In genomic region chr6:35920793-35921732, GRCh38 we compare ENCODE assay signal across 8 cellular contexts. TPM values are rescaled to one million over a fixed set of nuclear protein-coding genes. Genes with fewer than 3 reads are reported as not detected.
A peak's percentile ranks its signal among the peaks of the same experiment; 100 is the strongest.
DNase-seq lines count a peak whose midpoint lies in the region; ATAC-seq and TF ChIP-seq lines count a peak whose summit lies in the region.

SRPK1 (minus strand) TSS chr6:35921098; CDS start chr6:35921056, 42 bp downstream.

- H2BK12ac ChIP-seq in trophoblast cell (ENCODE audit: low read length), result no peak within 1 kb of the TSS

- H3K4ac ChIP-seq in trophoblast cell (ENCODE audit: low read depth, low read length), result peak within 1 kb of the TSS; percentile 47

- H2AFZ ChIP-seq in trophoblast cell (ENCODE audit: insufficient read depth, low read length, poor library complexity), result peak within 1 kb of the TSS; percentile 80

- H3K4me3 ChIP-seq in GM12864 (ENCODE audit: low read depth, low read length) (peak within 1 kb of the TSS; percentile 68), cardiac muscle cell (peak within 1 kb of the TSS; percentile 80), trophoblast cell (ENCODE audit: low read depth, low read length) (peak within 1 kb of the TSS; percentile 79), tibial artery (peak within 1 kb of the TSS; percentile 92 to 95)

- no peaks in the 10 kb centered on the region for H3K27me3 ChIP-seq in cardiac muscle cell
- H3K27me3 ChIP-seq in trophoblast cell (ENCODE audit: insufficient read depth, low read length), result no peaks in the 10 kb centered on the region
- no peaks in the 10 kb centered on the region for H3K27me3 ChIP-seq in tibial artery

- DNase-seq in GM12864 (ENCODE audit: low read depth) (peak; percentile 59), NCI-H1105 treated with DMSO at 0.1 percent for 48 hours (lab: John Stamatoyannopoulos, UW) (peak; percentile 83), SW480 (ENCODE audit: low spot score) (peak; percentile 79), cardiac muscle cell (ENCODE audit: low read depth in 1 of 2, low spot score in 1 of 2) (peak; percentile 86 to 92), trophoblast cell (peak; percentile 88 to 89), tibial artery (peak; percentile 77 to 90)
- peak; percentile 70 for DNase-seq in activated naive CD8-positive, alpha-beta T cell treated with anti-CD3 and anti-CD28 coated beads, Interleukin-2, amount 50 U/mL, for 16 hours (ENCODE audit: low read depth, low spot score)

- peak within 1 kb of the TSS; percentile 86 for H4K8ac ChIP-seq in trophoblast cell (ENCODE audit: low read depth, low read length)

- peaks cover 10% of the 10 kb centered on the region for H3K79me2 ChIP-seq in trophoblast cell (ENCODE audit: control insufficient read depth, insufficient read depth, low read length, poor library complexity)

- H3K4me1 ChIP-seq in cardiac muscle cell (ENCODE audit: low read depth) (peaks cover 24% of the 10 kb centered on the region), trophoblast cell (ENCODE audit: control insufficient read depth in 1 of 2, insufficient read depth in 2 of 2, low read length in 2 of 2) (no peaks in the 10 kb centered on the region), tibial artery (peaks cover 0 to 30% (median 13%) of the 10 kb centered on the region in 4 donors)

- H3K4me2 ChIP-seq in trophoblast cell (ENCODE audit: low read length), result peak within 1 kb of the TSS; percentile 69

- peak within 1 kb of the TSS; percentile 18 for H2BK5ac ChIP-seq in trophoblast cell (ENCODE audit: low read depth, low read length, poor library complexity)

- peak within 1 kb of the TSS; percentile 46 for H3K14ac ChIP-seq in trophoblast cell (ENCODE audit: low read length)

- peak within 1 kb of the TSS; percentile 90 for H3K9ac ChIP-seq in trophoblast cell (ENCODE audit: low read length)

- H2AK5ac ChIP-seq in trophoblast cell (ENCODE audit: low read length), result no peak within 1 kb of the TSS

- intact Hi-C loops in tibial artery (cut with DNase I; ENCODE audit: low total_unique reads), result no loop called here

- H3K23ac ChIP-seq in trophoblast cell (ENCODE audit: low read length), result no peak within 1 kb of the TSS

- H3K36me3 ChIP-seq in cardiac muscle cell, result no peaks in the 10 kb centered on the region
- peaks cover 0 to 2% of the 10 kb centered on the region in 2 experiments for H3K36me3 ChIP-seq in trophoblast cell (ENCODE audit: control insufficient read depth in 1 of 2, insufficient read depth in 2 of 2, low read length in 2 of 2)
- H3K36me3 ChIP-seq in tibial artery, result no peaks in the 10 kb centered on the region

- no peaks in the 10 kb centered on the region for H3K9me3 ChIP-seq in cardiac muscle cell (ENCODE audit: low read depth)
- no peaks in the 10 kb centered on the region for H3K9me3 ChIP-seq in trophoblast cell (ENCODE audit: insufficient read depth, low read depth, low read length)
- H3K9me3 ChIP-seq in tibial artery, result no peaks in the 10 kb centered on the region

- peak within 1 kb of the TSS; percentile 71 for H4K12ac ChIP-seq in trophoblast cell (ENCODE audit: low read depth, low read length)

- ATAC-seq in HG02623 (IDR thresholded peaks at IDR 0.05; ENCODE audit: unreplicated experiment), result peak; percentile 83

- WGBS in trophoblast cell (ENCODE audit: extremely low coverage, insufficient coverage, insufficient read length), result no CpG with 5 or more reads among the region's 69 CpGs

- peak within 1 kb of the TSS; percentile 88 for H2BK120ac ChIP-seq in trophoblast cell (ENCODE audit: insufficient read depth, low read length, poor library complexity)

- H3K18ac ChIP-seq in trophoblast cell (ENCODE audit: low read length), result peak within 1 kb of the TSS; percentile 62

- H4K91ac ChIP-seq in trophoblast cell (ENCODE audit: low read depth, low read length), result peak within 1 kb of the TSS; percentile 78

- TF ChIP-seq CTCF in GM12864 (IDR thresholded peaks at IDR 0.05; ENCODE audit: low read depth, low read length, missing control alignments) (peak; percentile 14), cardiac muscle cell (IDR thresholded peaks at IDR 0.05; ENCODE audit: low read depth, low read length) (no peak), tibial artery (IDR thresholded peaks at IDR 0.05) (no peak)

- H3K79me1 ChIP-seq in trophoblast cell (ENCODE audit: low read length), result peaks cover 3% of the 10 kb centered on the region

- H3K27ac ChIP-seq in cardiac muscle cell (peak within 1 kb of the TSS; percentile 49), trophoblast cell (ENCODE audit: low read depth, low read length) (peak within 1 kb of the TSS; percentile 66), tibial artery (peak within 1 kb of the TSS; percentile 70 to 80)

RNA-seq across cellular contexts. Expression of gene SRPK1, which starts in this region (rescaled TPM):
- 52.0 and 54.5 TPM in 2 replicates for total RNA-seq in cardiac muscle cell
- polyA plus RNA-seq in cardiac muscle cell, result 37.6 and 50.6 TPM in 2 replicates
- polyA plus RNA-seq in trophoblast cell (2013), result 48.5 and 49.5 TPM in 2 replicates

Comparison
In these comparisons a context has a peak if more than half of its experiments do, and no peak if none do; other contexts are left out.
1. Peak in every context shown above with its lines: DNase-seq, ATAC-seq, H3K4me3 ChIP-seq and H3K27ac ChIP-seq.